ENCODE assay signal across 16 cellular contexts in the genomic region with DNA sequence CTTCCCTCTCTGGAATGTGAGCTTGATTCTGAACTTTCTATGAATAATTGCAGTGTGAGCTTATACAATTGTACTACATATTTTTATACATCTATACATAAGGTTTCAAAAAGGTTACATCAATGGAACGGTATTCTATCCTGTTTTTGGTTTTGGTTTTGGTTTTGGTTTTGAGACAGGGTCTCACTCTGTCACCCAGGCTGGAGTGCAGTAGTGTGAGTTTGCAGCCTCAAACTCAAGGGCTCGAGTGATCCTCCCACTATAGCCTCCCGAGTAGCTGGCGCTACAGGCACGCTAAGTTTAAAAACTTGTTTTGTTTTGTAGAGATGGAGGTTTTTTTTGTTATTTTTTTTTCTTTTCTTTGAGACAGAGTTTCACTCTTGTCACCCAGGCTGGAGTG. TPM values are rescaled to one million over a fixed set of nuclear protein-coding genes. Genes with fewer than 3 reads are reported as not detected.
DNase-seq lines count a peak whose midpoint lies in the region; ATAC-seq and TF ChIP-seq lines count a peak whose summit lies in the region.
"Had no signal": no experiment of that assay in that cellular context is flagged by ENCODE, and none has a peak within 500 bp of the region (broad histone marks: within the 10 kb centered on the region; RNA-seq: fewer than 3 reads in every experiment).

No MANE protein-coding gene starts in this region.

- WGBS in thyroid gland, 2 donors: 49 to 71% methylated on average over 5 of the region's 5 CpGs

- peak overlapping the region; percentile 51 for H3K27ac Mint-ChIP-seq in activated naive CD8-positive, alpha-beta T cell
- H3K27ac Mint-ChIP-seq: dendritic cell treated with granulocyte-macrophage colony-stimulating factor and Interleukin-4, amounts not matched to agents 40 ng/mL and 50 ng/mL, for 4 days had no signal

- peaks cover 13 to 32% of the 10 kb centered on the region in 2 donors for H3K4me1 ChIP-seq in thyroid gland
- H3K4me1 ChIP-seq: gastroesophageal sphincter had no signal

- TF ChIP-seq POLR2A in thyroid gland (IDR thresholded peaks at IDR 0.05): no peak

- H3K4me1 Mint-ChIP-seq in activated naive CD8-positive, alpha-beta T cell (ENCODE audit: low read depth): peaks cover 14% of the 10 kb centered on the region

- no peaks in the 10 kb centered on the region for H3K36me3 ChIP-seq in thyroid gland
- H3K36me3 ChIP-seq: gastroesophageal sphincter, ovary had no signal

- peak; percentile 57 for ATAC-seq in HG03439 (IDR thresholded peaks at IDR 0.05; ENCODE audit: unreplicated experiment)
- ATAC-seq: gastroesophageal sphincter had no signal

- no peaks in the 10 kb centered on the region for H3K27me3 ChIP-seq in thyroid gland
- H3K27me3 ChIP-seq: ovary had no signal

- TF ChIP-seq CTCF in thyroid gland (IDR thresholded peaks at IDR 0.05): no peak

- H3K9me3 ChIP-seq in thyroid gland: no peaks in the 10 kb centered on the region
- H3K9me3 ChIP-seq: gastroesophageal sphincter, ovary had no signal

- no peak overlapping the region for H3K4me3 ChIP-seq in thyroid gland (replicated peaks in 1 of 3)
- H3K4me3 ChIP-seq: gastroesophageal sphincter, ovary had no signal

- no peaks in the 10 kb centered on the region for H3K36me3 Mint-ChIP-seq in activated naive CD8-positive, alpha-beta T cell

- intact Hi-C loops in thyroid gland (cut with DNase I): no loop called here

- H3K9me3 Mint-ChIP-seq in activated naive CD8-positive, alpha-beta T cell (ENCODE audit: low read depth): no peaks in the 10 kb centered on the region
- H3K9me3 Mint-ChIP-seq: dendritic cell treated with granulocyte-macrophage colony-stimulating factor and Interleukin-4, amounts not matched to agents 40 ng/mL and 50 ng/mL, for 4 days had no signal

- peak; percentile 16 for DNase-seq in stimulated activated CD4-positive, alpha-beta T cell treated with anti-CD3 and anti-CD28 coated beads, Interleukin-4, amount 100 ng/mL, for 1 hour
- no peak for DNase-seq in stimulated activated CD4-positive, alpha-beta T cell treated with anti-CD3 and anti-CD28 coated beads, Interleukin-2, amount 100 ng/mL, for 48 hours
- DNase-seq in thyroid gland (peak in 1 of 2 donors; percentile 31), ureter (ENCODE audit: low spot score) (no peak), pons (ENCODE audit: low spot score) (no peak), dermis blood vessel endothelial cell (no peak)
- DNase-seq: C1 segment of cervical spinal cord, NCI-H526 treated with DMSO at 0.1 percent for 48 hours, ovary, SW 1271 had no signal

- H3K27ac ChIP-seq in thyroid gland: peak overlapping the region in 2 of 3 donors; percentile 14 to 53
- H3K27ac ChIP-seq: gastroesophageal sphincter, ovary had no signal

- H3K4me3 Mint-ChIP-seq in activated naive CD8-positive, alpha-beta T cell: peak overlapping the region; percentile 75
- H3K4me3 Mint-ChIP-seq: dendritic cell treated with granulocyte-macrophage colony-stimulating factor and Interleukin-4, amounts not matched to agents 40 ng/mL and 50 ng/mL, for 4 days had no signal

- H3K27me3 Mint-ChIP-seq in activated naive CD8-positive, alpha-beta T cell: no peaks in the 10 kb centered on the region

RNA-seq across cellular contexts. Expression of a gene that starts 1.1 kb away (rescaled TPM):
- total RNA-seq in thyroid gland (not detected), ureter (not detected), dermis blood vessel endothelial cell (not detected in 2 replicates)
- total RNA-seq: gastroesophageal sphincter, LHCN-M2, urinary bladder had no signal

RNA-seq across cellular contexts. Expression of a gene that starts 12.9 kb away (rescaled TPM):
- not detected for total RNA-seq in thyroid gland
- not detected for total RNA-seq in ureter
- total RNA-seq in dermis blood vessel endothelial cell: not detected in 2 replicates
- total RNA-seq: gastroesophageal sphincter, LHCN-M2, urinary bladder had no signal

RNA-seq across cellular contexts. Expression of a gene that starts 31.6 kb away (rescaled TPM):
- 10 to 100 TPM; 51.1 to 89.9 (median 71.3) TPM for total RNA-seq in thyroid gland
- 81.8 TPM for total RNA-seq in ureter
- total RNA-seq in dermis blood vessel endothelial cell: 141 and 300 TPM in 2 replicates
